In the genomic region with DNA sequence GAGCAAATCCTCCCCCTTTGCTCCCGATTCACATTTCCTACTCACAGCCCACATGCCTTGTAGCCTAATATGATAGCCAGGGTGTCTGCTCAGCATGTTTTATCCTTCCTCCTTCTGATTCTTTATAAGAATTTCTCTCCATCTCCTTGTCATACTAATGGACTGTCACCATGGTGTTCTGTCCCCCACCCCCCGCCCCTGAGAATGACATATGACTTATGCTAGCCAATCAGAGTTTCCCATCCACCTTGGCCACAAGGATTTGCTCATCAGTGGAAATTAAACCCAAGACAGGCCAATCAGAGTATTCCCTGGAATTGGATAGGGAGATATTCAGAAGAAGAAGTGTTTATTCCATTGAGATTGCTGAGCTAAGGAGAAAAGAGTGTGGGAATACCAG, we compare ENCODE assay signal across 20 cellular contexts. TPM values are rescaled to one million over a fixed set of nuclear protein-coding genes. Genes with fewer than 3 reads are reported as not detected.
"Had no signal": no experiment of that assay in that cellular context is flagged by ENCODE, and none has a peak within 500 bp of the region (broad histone marks: within the 10 kb centered on the region; RNA-seq: fewer than 3 reads in every experiment).

No MANE protein-coding gene starts in this region.

- FAIRE-seq: endothelial cell of umbilical vein, small intestine had no signal

- H3K9me3 Mint-ChIP-seq: activated CD4-positive, alpha-beta T cell treated with anti-CD3 and anti-CD28 coated beads, Interleukin-2, amount 10 ng/mL, durations not matched to agents 24 days and 14 days; activated CD8-positive, alpha-beta T cell treated with anti-CD3 and anti-CD28 coated beads for 36 hours; activated naive CD8-positive, alpha-beta T cell treated with anti-CD3 and anti-CD28 coated beads for 36 hours; activated T-helper 17 cell treated with anti-CD3 and anti-CD28 coated beads, Interleukin-2, amount 50 U/mL, for 72 hours; mesothelial cell of epicardium; nephron; stimulated activated naive CD8-positive, alpha-beta T cell treated with anti-CD3 and anti-CD28 coated beads, Interleukin-15, amount 100 ng/mL, for 72 hours; type B pancreatic cell had no signal

- ATAC-seq: activated CD8-positive, alpha-beta T cell treated with anti-CD3 and anti-CD28 coated beads for 36 hours; stimulated activated naive CD8-positive, alpha-beta T cell treated with anti-CD3 and anti-CD28 coated beads, Interleukin-15, amount 100 ng/mL, for 72 hours had no signal

- H3K27ac Mint-ChIP-seq: activated CD4-positive, alpha-beta T cell treated with anti-CD3 and anti-CD28 coated beads, Interleukin-2, amount 10 ng/mL, durations not matched to agents 24 days and 14 days; activated CD8-positive, alpha-beta T cell treated with anti-CD3 and anti-CD28 coated beads for 36 hours; activated naive CD8-positive, alpha-beta T cell treated with anti-CD3 and anti-CD28 coated beads for 36 hours; activated T-helper 17 cell treated with anti-CD3 and anti-CD28 coated beads, Interleukin-2, amount 50 U/mL, for 72 hours; mesothelial cell of epicardium; nephron; type B pancreatic cell had no signal

- H3K27ac ChIP-seq: esophagus muscularis mucosa had no signal

- H3K36me3 Mint-ChIP-seq: activated naive CD8-positive, alpha-beta T cell treated with anti-CD3 and anti-CD28 coated beads for 36 hours; mesothelial cell of epicardium; type B pancreatic cell had no signal

- H3K27me3 Mint-ChIP-seq: activated naive CD8-positive, alpha-beta T cell treated with anti-CD3 and anti-CD28 coated beads for 36 hours had no signal

- H3K9me3 ChIP-seq: esophagus muscularis mucosa had no signal

- H3K4me1 Mint-ChIP-seq: activated CD4-positive, alpha-beta T cell treated with anti-CD3 and anti-CD28 coated beads, Interleukin-2, amount 10 ng/mL, durations not matched to agents 24 days and 14 days; activated naive CD8-positive, alpha-beta T cell treated with anti-CD3 and anti-CD28 coated beads for 36 hours; activated T-helper 17 cell treated with anti-CD3 and anti-CD28 coated beads, Interleukin-2, amount 50 U/mL, for 72 hours; mesothelial cell of epicardium; stimulated activated naive CD8-positive, alpha-beta T cell treated with anti-CD3 and anti-CD28 coated beads, Interleukin-15, amount 100 ng/mL, for 72 hours had no signal

- H3K4me3 ChIP-seq: esophagus muscularis mucosa had no signal

- DNase-seq: activated CD4-positive, alpha-beta T cell treated with anti-CD3 and anti-CD28 coated beads, Interleukin-2, amount 10 ng/mL, durations not matched to agents 24 days and 14 days; activated CD8-positive, alpha-beta T cell treated with anti-CD3 and anti-CD28 coated beads for 36 hours; activated naive CD4-positive, alpha-beta T cell; activated naive CD8-positive, alpha-beta T cell treated with anti-CD3 and anti-CD28 coated beads for 36 hours; activated T-cell treated with anti-CD3 and anti-CD28 coated beads, Interleukin-2, amount 50 U/mL, for 1 hour; amniotic stem cell; dermis blood vessel endothelial cell; effector memory CD4-positive, alpha-beta T cell; posterior cingulate gyrus; retina; small intestine; stimulated activated CD4-positive, alpha-beta T cell treated with anti-CD3 and anti-CD28 coated beads, Interleukin-15, amount 100 ng/mL, for 24 hours; stimulated activated CD4-positive, alpha-beta T cell treated with anti-CD3 and anti-CD28 coated beads, Interleukin-2, amount 100 ng/mL, for 48 hours; stimulated activated naive CD8-positive, alpha-beta T cell treated with anti-CD3 and anti-CD28 coated beads, Interleukin-15, amount 100 ng/mL, for 72 hours had no signal

- H3K27me3 ChIP-seq: esophagus muscularis mucosa had no signal

- H3K36me3 ChIP-seq: esophagus muscularis mucosa had no signal

- H3K4me3 Mint-ChIP-seq: activated CD4-positive, alpha-beta T cell treated with anti-CD3 and anti-CD28 coated beads, Interleukin-2, amount 10 ng/mL, durations not matched to agents 24 days and 14 days; activated CD8-positive, alpha-beta T cell treated with anti-CD3 and anti-CD28 coated beads for 36 hours; activated naive CD8-positive, alpha-beta T cell treated with anti-CD3 and anti-CD28 coated beads for 36 hours; activated T-helper 17 cell treated with anti-CD3 and anti-CD28 coated beads, Interleukin-2, amount 50 U/mL, for 72 hours; mesothelial cell of epicardium; nephron; stimulated activated naive CD8-positive, alpha-beta T cell treated with anti-CD3 and anti-CD28 coated beads, Interleukin-15, amount 100 ng/mL, for 72 hours; type B pancreatic cell had no signal

RNA-seq across cellular contexts. Expression of gene ABLIM3, which starts 16.0 kb away (rescaled TPM):
- total RNA-seq: activated CD4-positive, alpha-beta T cell treated with anti-CD3 and anti-CD28 coated beads, Interleukin-2, amount 10 ng/mL, durations not matched to agents 24 days and 14 days; activated CD8-positive, alpha-beta T cell treated with anti-CD3 and anti-CD28 coated beads for 36 hours; activated naive CD8-positive, alpha-beta T cell treated with anti-CD3 and anti-CD28 coated beads for 36 hours had no signal
